ENCODE assay signal across 1 cellular context in genomic region chr5:3905031-3905430, GRCh38.
TF ChIP-seq lines count a peak whose summit lies in the region.

No MANE protein-coding gene starts in this region.

TF ChIP-seq in H1, 55 proteins besides CTCF, POLR2A, EP300 and RAD21:
- TF ChIP-seq ASH2L (IDR thresholded peaks at IDR 0.05; ENCODE audit: low read length) (no peak), SUZ12 (IDR thresholded peaks at IDR 0.05; ENCODE audit: low read length) (no peak), ZNF274 (IDR thresholded peaks at IDR 0.05; ENCODE audit: borderline replicate concordance, extremely low read depth, low read length) (no peak), SP4 (IDR thresholded peaks at IDR 0.05; ENCODE audit: low read length) (no peak), BACH1 (IDR thresholded peaks at IDR 0.05; ENCODE audit: low read length) (no peak), MAX (IDR thresholded peaks at IDR 0.05) (no peak), RFX5 (IDR thresholded peaks at IDR 0.05; ENCODE audit: borderline replicate concordance, low read depth, low read length) (no peak), SIRT6 (IDR thresholded peaks at IDR 0.05; ENCODE audit: low read length) (no peak), SRF (IDR thresholded peaks at IDR 0.05; ENCODE audit: low read depth, low read length) (no peak)
